ENCODE assay signal across 14 cellular contexts in genomic region chr3:133138017-133138416, GRCh38.
DNase-seq lines count a peak whose midpoint lies in the region; ATAC-seq and TF ChIP-seq lines count a peak whose summit lies in the region.
"Had no signal": no experiment of that assay in that cellular context is flagged by ENCODE, and none has a peak within 500 bp of the region (broad histone marks: within the 10 kb centered on the region; RNA-seq: fewer than 3 reads in every experiment).

No MANE protein-coding gene starts in this region.

- TF ChIP-seq CTCF in upper lobe of right lung (IDR thresholded peaks at IDR 0.05): no peak

- no peak for DNase-seq in T1000 (lab: John Stamatoyannopoulos, UW)
- no peak for DNase-seq in upper lobe of right lung
- DNase-seq in T-helper 9 cell: no peak
- no peak for DNase-seq in mesenteric fat pad (ENCODE audit: low spot score)
- DNase-seq: foreskin melanocyte; left colon; NCI-H524 treated with DMSO at 0.1 percent for 48 hours; stimulated activated CD4-positive, alpha-beta T cell treated with anti-CD3 and anti-CD28 coated beads, Interleukin-15, amount 100 ng/mL, for 24 hours had no signal

- no peak overlapping the region for H3K27ac ChIP-seq in upper lobe of right lung
- H3K27ac ChIP-seq: BLaER1 had no signal

- H3K4me3 ChIP-seq in upper lobe of right lung: no peak overlapping the region
- H3K4me3 ChIP-seq: BLaER1 had no signal

- ATAC-seq in GM18511 (IDR thresholded peaks at IDR 0.05; ENCODE audit: unreplicated experiment) (peak; percentile 81), GM19468 (IDR thresholded peaks at IDR 0.05; ENCODE audit: extremely low read depth, unreplicated experiment) (peak; percentile 79), HG02938 (IDR thresholded peaks at IDR 0.05; ENCODE audit: unreplicated experiment) (peak; percentile 90), HG03565 (IDR thresholded peaks at IDR 0.05; ENCODE audit: unreplicated experiment) (peak; percentile 95), upper lobe of right lung (no peak)
- ATAC-seq: activated naive CD4-positive, alpha-beta T cell treated with anti-CD3 and anti-CD28 coated beads, Interleukin-2, amount 50 U/mL, for 72 hours; left colon had no signal

- no peaks in the 10 kb centered on the region for H3K27me3 ChIP-seq in upper lobe of right lung
- H3K27me3 ChIP-seq: BLaER1 had no signal

- no peaks in the 10 kb centered on the region for H3K9me3 ChIP-seq in upper lobe of right lung
- H3K9me3 ChIP-seq: BLaER1 had no signal

- intact Hi-C loops in upper lobe of right lung (cut with DNase I): no loop called here

- H3K4me1 ChIP-seq in upper lobe of right lung: no peaks in the 10 kb centered on the region

- no peaks in the 10 kb centered on the region for H3K36me3 ChIP-seq in upper lobe of right lung
- H3K36me3 ChIP-seq: BLaER1 had no signal
